17 cellular contexts compared by ENCODE assay signal in genomic region chr15:87362531-87362930, GRCh38.
"Had no signal": no experiment of that assay in that cellular context is flagged by ENCODE, and none has a peak within 500 bp of the region (broad histone marks: within the 10 kb centered on the region; RNA-seq: fewer than 3 reads in every experiment).

No MANE protein-coding gene starts in this region.

- ATAC-seq: gastroesophageal sphincter; naive thymus-derived CD8-positive, alpha-beta T cell; stimulated activated naive B cell treated with anti-CD40 and anti-IgM and Interleukin-4, amounts not matched to agents 10 μg/mL and 1 μg/mL and 100 μg/mL, for 72 hours had no signal

- H3K27me3 ChIP-seq: gastroesophageal sphincter, hepatocyte, tibial artery, uterus had no signal

- H3K4me1 ChIP-seq: gastroesophageal sphincter, left ventricle myocardium inferior, parathyroid adenoma, tibial artery, uterus had no signal

- H2AFZ ChIP-seq: hepatocyte, parathyroid adenoma had no signal

- H3K9me3 ChIP-seq: gastroesophageal sphincter, left ventricle myocardium inferior, tibial artery, uterus had no signal

- H3K27ac ChIP-seq: gastroesophageal sphincter, hepatocyte, left ventricle myocardium inferior, parathyroid adenoma, tibial artery, uterus had no signal

- H3K36me3 ChIP-seq: gastroesophageal sphincter, left ventricle myocardium inferior, tibial artery, uterus had no signal

- H3K79me2 ChIP-seq: hepatocyte, parathyroid adenoma had no signal

- H3K4me3 ChIP-seq: gastroesophageal sphincter, hepatocyte, left ventricle myocardium inferior, tibial artery, uterus had no signal

- DNase-seq: activated CD4-positive, alpha-beta T cell treated with anti-CD3 and anti-CD28 coated beads, Interleukin-2, amount 10 ng/mL, durations not matched to agents 7 days and 5 days; activated CD8-positive, alpha-beta memory T cell treated with anti-CD3 and anti-CD28 coated beads, Interleukin-2, amount 50 U/mL, for 48 hours; activated gamma-delta T cell treated with Interleukin-2 at 50 U/mL for 16 hours; amygdala; islet precursor cell; left ventricle myocardium inferior; mesenchymal stem cell; naive thymus-derived CD8-positive, alpha-beta T cell; stimulated activated CD4-positive, alpha-beta T cell treated with anti-CD3 and anti-CD28 coated beads, Interleukin-15, amount 100 ng/mL, for 24 hours; stimulated activated CD4-positive, alpha-beta T cell treated with anti-CD3 and anti-CD28 coated beads, Interleukin-4, amount 100 ng/mL, for 1 hour; stimulated activated naive B cell treated with anti-CD40 and anti-IgM and Interleukin-4, amounts not matched to agents 10 μg/mL and 1 μg/mL and 100 μg/mL, for 72 hours; T-helper 2 cell; tibial artery; uterus had no signal
